ENCODE assay signal across 21 cellular contexts in genomic region chr5:85663708-85664031, GRCh38.
A peak's percentile ranks its signal among the peaks of the same experiment; 100 is the strongest.
DNase-seq lines count a peak whose midpoint lies in the region; TF ChIP-seq lines count a peak whose summit lies in the region.
"Had no signal": no experiment of that assay in that cellular context is flagged by ENCODE, and none has a peak within 500 bp of the region (broad histone marks: within the 10 kb centered on the region; RNA-seq: fewer than 3 reads in every experiment).

No MANE protein-coding gene starts in this region.

- H3K27ac Mint-ChIP-seq in MCF 10A (ENCODE audit: low read depth, unreplicated experiment) = no peak overlapping the region
- H3K27ac Mint-ChIP-seq: activated naive CD8-positive, alpha-beta T cell treated with anti-CD3 and anti-CD28 coated beads, Interleukin-2, amount 10 ng/mL, durations not matched to agents 7 days and 5 days; activated T-cell treated with anti-CD3 and anti-CD28 coated beads, Interleukin-2, amount 50 U/mL, for 24 hours; natural killer cell had no signal

- BruUV-seq in MCF 10A (replicated peaks; lab: Mats Ljungman, UMichigan) = no TSS peak

- no peaks in the 10 kb centered on the region for H3K4me1 Mint-ChIP-seq in MCF 10A (ENCODE audit: insufficient read depth, unreplicated experiment)
- H3K4me1 Mint-ChIP-seq: activated naive CD8-positive, alpha-beta T cell treated with anti-CD3 and anti-CD28 coated beads, Interleukin-2, amount 10 ng/mL, durations not matched to agents 7 days and 5 days; natural killer cell had no signal

- H3K4me3 Mint-ChIP-seq in MCF 10A (ENCODE audit: unreplicated experiment) = no peak overlapping the region
- H3K4me3 Mint-ChIP-seq: activated naive CD8-positive, alpha-beta T cell treated with anti-CD3 and anti-CD28 coated beads, Interleukin-2, amount 10 ng/mL, durations not matched to agents 7 days and 5 days; activated T-cell treated with anti-CD3 and anti-CD28 coated beads, Interleukin-2, amount 50 U/mL, for 24 hours; natural killer cell had no signal

- no peak for TF ChIP-seq CTCF in MCF 10A (IDR thresholded peaks at IDR 0.05; ENCODE audit: unreplicated experiment)

- in situ Hi-C loops in T47D (cut with HindIII; ENCODE audit: low pct_unique_long_range_greater_than_20kb, low sequenced_read_pairs) = no loop called here

- POLR2A ChIA-PET in MCF 10A (lab: Yijun Ruan, JAX) = no interaction called here
- POLR2A ChIA-PET in HEK293T (lab: Yijun Ruan, JAX) = no interaction called here

- DNase-seq in T47D (ENCODE audit: low read depth in 1 of 2, low spot score in 1 of 2) = peak; percentile 7 to 49
- DNase-seq in MCF 10A (ENCODE audit: unreplicated experiment) = no peak
- DNase-seq in HEK293T (ENCODE audit: extremely low spot score) = peak; percentile 12
- peak; percentile 28 for DNase-seq in SK-N-DZ (ENCODE audit: low spot score)
- no peak for DNase-seq in NCI-H82 treated with DMSO at 0.1 percent for 48 hours (lab: John Stamatoyannopoulos, UW; ENCODE audit: unreplicated experiment)
- DNase-seq in NCI-H1048 (lab: John Stamatoyannopoulos, UW) = no peak
- no peak for DNase-seq in islet precursor cell
- DNase-seq: activated effector memory CD4-positive, alpha-beta T cell treated with anti-CD3 and anti-CD28 coated beads, Interleukin-2, amount 50 U/mL, for 16 hours; activated naive CD8-positive, alpha-beta T cell treated with anti-CD3 and anti-CD28 coated beads, Interleukin-2, amount 10 ng/mL, durations not matched to agents 7 days and 5 days; activated T-cell treated with anti-CD3 and anti-CD28 coated beads, Interleukin-2, amount 50 U/mL, for 24 hours; COR-L47; effector CD4-positive, alpha-beta T cell; left cardiac atrium; natural killer cell; NCI-H1694; NCI-H524 treated with DMSO at 0.1 percent for 48 hours; SIG-M5; sigmoid colon; stimulated activated CD4-positive, alpha-beta T cell treated with anti-CD3 and anti-CD28 coated beads, Interleukin-12 subunit alpha, Interleukin-12 subunit beta, amount 100 ng/mL, for 4 hours; stimulated activated CD4-positive, alpha-beta T cell treated with anti-CD3 and anti-CD28 coated beads, Interleukin-2, amount 100 ng/mL, for 48 hours; stomach had no signal

- CTCF ChIA-PET in MCF 10A (lab: Yijun Ruan, JAX) = no interaction called here
- CTCF ChIA-PET in HEK293T (lab: Yijun Ruan, JAX) = no interaction called here

- no peaks in the 10 kb centered on the region for H3K36me3 Mint-ChIP-seq in MCF 10A (ENCODE audit: insufficient read depth, unreplicated experiment)
- H3K36me3 Mint-ChIP-seq: activated naive CD8-positive, alpha-beta T cell treated with anti-CD3 and anti-CD28 coated beads, Interleukin-2, amount 10 ng/mL, durations not matched to agents 7 days and 5 days; natural killer cell had no signal

- H3K27me3 Mint-ChIP-seq in MCF 10A (ENCODE audit: insufficient read depth, unreplicated experiment) = no peaks in the 10 kb centered on the region
- H3K27me3 Mint-ChIP-seq: activated naive CD8-positive, alpha-beta T cell treated with anti-CD3 and anti-CD28 coated beads, Interleukin-2, amount 10 ng/mL, durations not matched to agents 7 days and 5 days; activated T-cell treated with anti-CD3 and anti-CD28 coated beads, Interleukin-2, amount 50 U/mL, for 24 hours had no signal

- intact Hi-C loops in MCF 10A (cut with micrococcal nuclease) = no loop called here

- H3K9me3 Mint-ChIP-seq in MCF 10A (ENCODE audit: unreplicated experiment) = peaks cover 26% of the 10 kb centered on the region

TF ChIP-seq in HEK293T, 16 proteins besides CTCF, POLR2A, EP300 and RAD21:
- TF ChIP-seq HDGF (IDR thresholded peaks at IDR 0.05; ENCODE audit: borderline replicate concordance) = no peak
- no peak for TF ChIP-seq CTBP1 (IDR thresholded peaks at IDR 0.05; ENCODE audit: borderline replicate concordance)
- TF ChIP-seq SUZ12 (IDR thresholded peaks at IDR 0.05) = no peak
- TF ChIP-seq ZNF384 (IDR thresholded peaks at IDR 0.05) = no peak
- TF ChIP-seq FOXK2 (IDR thresholded peaks at IDR 0.05) = no peak

Comparison
In these comparisons a context has a peak if more than half of its experiments do, and no peak if none do; other contexts are left out.
1. DNase-seq: peak in T47D (2 of 2), HEK293T (single experiment) and SK-N-DZ (single experiment); none in MCF 10A (single experiment), NCI-H82 treated with DMSO at 0.1 percent for 48 hours (single experiment), NCI-H1048 (single experiment) and islet precursor cell (single experiment).